ENCODE assay signal across 10 cellular contexts in the genomic region with DNA sequence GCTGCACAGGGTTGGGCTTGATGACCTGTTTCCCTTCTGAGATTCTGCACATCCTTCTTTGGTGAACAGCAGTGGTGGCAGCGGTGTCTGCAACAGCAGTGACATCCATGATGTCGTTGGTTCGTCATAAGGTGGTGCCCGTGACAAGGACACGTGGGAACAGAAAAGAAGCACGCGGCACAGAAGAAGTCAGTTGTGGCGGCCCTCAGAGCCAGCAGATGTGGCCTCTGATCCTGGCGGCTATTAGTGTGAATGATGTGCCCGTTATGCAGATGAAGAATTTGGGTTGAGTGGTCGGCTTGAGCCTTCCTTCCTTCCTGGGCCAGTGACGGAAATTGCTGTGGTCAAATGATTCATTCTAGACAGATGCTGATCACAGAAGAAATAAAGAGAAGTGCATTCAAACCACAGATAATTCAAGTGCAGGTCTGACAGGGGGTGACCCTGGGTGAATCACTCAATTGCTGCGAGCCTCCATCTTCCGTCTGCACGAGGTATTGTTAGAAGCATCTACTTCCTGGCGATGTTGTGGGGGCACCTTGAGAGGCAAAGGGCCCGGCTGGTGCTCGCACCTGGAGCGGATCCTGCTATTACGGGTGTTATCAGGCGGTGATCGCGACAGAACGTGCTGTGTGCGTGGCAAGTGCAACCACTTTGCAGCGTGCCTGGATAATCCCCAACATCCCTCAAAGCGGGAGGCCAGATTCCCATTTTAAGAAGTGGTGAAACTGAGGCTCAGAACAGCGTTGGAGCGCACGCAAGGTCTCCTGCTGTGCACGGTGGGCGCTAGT.
DNase-seq lines count a peak whose midpoint lies in the region; ATAC-seq, FAIRE-seq and TF ChIP-seq lines count a peak whose summit lies in the region.
"Had no signal": no experiment of that assay in that cellular context is flagged by ENCODE, and none has a peak within 500 bp of the region (broad histone marks: within the 10 kb centered on the region; RNA-seq: fewer than 3 reads in every experiment).

No MANE protein-coding gene starts in this region.

- H3K4me1 ChIP-seq in ascending aorta: no peaks in the 10 kb centered on the region
- peaks cover 26% of the 10 kb centered on the region for H3K4me1 ChIP-seq in osteoblast (ENCODE audit: insufficient read depth, low read length)
- H3K4me1 ChIP-seq in endodermal cell (ENCODE audit: control insufficient read depth, insufficient read depth, low read length): no peaks in the 10 kb centered on the region

- H4K20me1 ChIP-seq in osteoblast (ENCODE audit: insufficient read depth, low read length): no peaks in the 10 kb centered on the region

- no peak overlapping the region for H3K4me2 ChIP-seq in osteoblast (ENCODE audit: insufficient read depth, low read length)
- H3K4me2 ChIP-seq: KMS-11 had no signal

- H3K9me3 Mint-ChIP-seq in T-helper 1 cell treated with Interleukin-12 subunit alpha and Interleukin-12 subunit beta and Interleukin-4 antibody, amounts not matched to agents 30 μg/mL and 1 μg/mL, for 36 hours: no peaks in the 10 kb centered on the region
- peaks cover 5% of the 10 kb centered on the region for H3K9me3 Mint-ChIP-seq in endodermal cell

- no peaks in the 10 kb centered on the region for H3K9me3 ChIP-seq in ascending aorta
- H3K9me3 ChIP-seq in osteoblast (ENCODE audit: low read depth, low read length): no peaks in the 10 kb centered on the region
- H3K9me3 ChIP-seq in endodermal cell (ENCODE audit: control insufficient read depth, low read length): peaks cover 5% of the 10 kb centered on the region

- H3K4me3 Mint-ChIP-seq in T-helper 1 cell treated with Interleukin-12 subunit alpha and Interleukin-12 subunit beta and Interleukin-4 antibody, amounts not matched to agents 30 μg/mL and 1 μg/mL, for 36 hours: peak overlapping the region; percentile 1
- H3K4me3 Mint-ChIP-seq in endodermal cell: no peak overlapping the region
- H3K4me3 Mint-ChIP-seq: nephron had no signal

- no peak overlapping the region for H3K27ac ChIP-seq in ascending aorta
- H3K27ac ChIP-seq in osteoblast (ENCODE audit: low read depth, low read length): peak overlapping the region; percentile 50
- H3K27ac ChIP-seq in endodermal cell (ENCODE audit: low read depth, low read length): no peak overlapping the region
- H3K27ac ChIP-seq: KMS-11 had no signal

- FAIRE-seq in GM18507 (lab: Jason Lieb, UNC): no peak

- peaks cover under 1% of the 10 kb centered on the region for H3K27me3 Mint-ChIP-seq in T-helper 1 cell treated with Interleukin-12 subunit alpha and Interleukin-12 subunit beta and Interleukin-4 antibody, amounts not matched to agents 30 μg/mL and 1 μg/mL, for 36 hours (ENCODE audit: low read depth)
- H3K27me3 Mint-ChIP-seq in endodermal cell (ENCODE audit: insufficient read depth): no peaks in the 10 kb centered on the region

- H3K36me3 ChIP-seq in ascending aorta (no peaks in the 10 kb centered on the region), osteoblast (ENCODE audit: insufficient read depth, low read length) (no peaks in the 10 kb centered on the region), endodermal cell (ENCODE audit: control insufficient read depth, insufficient read depth, low read length) (no peaks in the 10 kb centered on the region)

- peak overlapping the region; percentile 41 for H3K27ac Mint-ChIP-seq in T-helper 1 cell treated with Interleukin-12 subunit alpha and Interleukin-12 subunit beta and Interleukin-4 antibody, amounts not matched to agents 30 μg/mL and 1 μg/mL, for 36 hours
- no peak overlapping the region for H3K27ac Mint-ChIP-seq in endodermal cell

- H3K9ac ChIP-seq in endodermal cell (ENCODE audit: extremely low read depth, low read length, poor library complexity, severe bottlenecking): no peak overlapping the region
- H3K9ac ChIP-seq: KMS-11 had no signal

- H3K27me3 ChIP-seq in ascending aorta: no peaks in the 10 kb centered on the region
- H3K27me3 ChIP-seq in osteoblast (ENCODE audit: insufficient read depth, low read length): no peaks in the 10 kb centered on the region
- H3K27me3 ChIP-seq in endodermal cell (ENCODE audit: control insufficient read depth, insufficient read depth, low read length, poor library complexity, severe bottlenecking): no peaks in the 10 kb centered on the region

- peak; percentile 7 for DNase-seq in GM18507 (ENCODE audit: extremely low spot score, insufficient read length, low read depth)
- DNase-seq in ascending aorta (ENCODE audit: low spot score in 2 of 2): peak; percentile 44 to 76
- DNase-seq in osteoblast (ENCODE audit: insufficient read length, low spot score, missing footprints): peak; percentile 100
- DNase-seq in NCI-H128 (lab: John Stamatoyannopoulos, UW; ENCODE audit: unreplicated experiment): no peak
- no peak for DNase-seq in endodermal cell

- WGBS in endodermal cell (ENCODE audit: insufficient coverage in 1 of 2, insufficient read length in 1 of 2), 2 experiments: 90 to 92% methylated on average over 28 to 32 of the region's 32 CpGs

- no peak for ATAC-seq in GM21619 (IDR thresholded peaks at IDR 0.05; ENCODE audit: unreplicated experiment)
- no peak for ATAC-seq in GM19351 (IDR thresholded peaks at IDR 0.05; ENCODE audit: unreplicated experiment)

- intact Hi-C loops in ascending aorta (cut with DNase I): no loop called here

- TF ChIP-seq CTCF in ascending aorta (IDR thresholded peaks at IDR 0.05) (no peak), osteoblast (IDR thresholded peaks at IDR 0.05; ENCODE audit: extremely low read depth, low read depth, low read length) (no peak), endodermal cell (conservative IDR thresholded peaks at IDR 0.05) (no peak)

- peaks cover 17% of the 10 kb centered on the region for H3K4me1 Mint-ChIP-seq in T-helper 1 cell treated with Interleukin-12 subunit alpha and Interleukin-12 subunit beta and Interleukin-4 antibody, amounts not matched to agents 30 μg/mL and 1 μg/mL, for 36 hours (ENCODE audit: low read depth)
- no peaks in the 10 kb centered on the region for H3K4me1 Mint-ChIP-seq in endodermal cell

- no peaks in the 10 kb centered on the region for H3K36me3 Mint-ChIP-seq in T-helper 1 cell treated with Interleukin-12 subunit alpha and Interleukin-12 subunit beta and Interleukin-4 antibody, amounts not matched to agents 30 μg/mL and 1 μg/mL, for 36 hours (ENCODE audit: low read depth)
- H3K36me3 Mint-ChIP-seq in endodermal cell (ENCODE audit: low read depth): no peaks in the 10 kb centered on the region

- H3K79me2 ChIP-seq in osteoblast (ENCODE audit: insufficient read depth, low read length): no peaks in the 10 kb centered on the region

- H3K4me3 ChIP-seq in ascending aorta (no peak overlapping the region), osteoblast (ENCODE audit: insufficient read depth, low read length) (no peak overlapping the region), endodermal cell (ENCODE audit: low read length) (no peak overlapping the region)

- H2AFZ ChIP-seq in osteoblast (ENCODE audit: low read length): no peak overlapping the region

Comparison
In these comparisons a context has a peak if more than half of its experiments do, and no peak if none do; other contexts are left out.
1. DNase-seq: peak in GM18507 (single experiment), ascending aorta (2 of 2) and osteoblast (single experiment); none in NCI-H128 (single experiment) and endodermal cell (single experiment).